Comparison of ENCODE assay signal across 8 cellular contexts in genomic region chr13:42040730-42041016, GRCh38. TPM values are rescaled to one million over a fixed set of nuclear protein-coding genes. Genes with fewer than 3 reads are reported as not detected.
DNase-seq lines count a peak whose midpoint lies in the region; FAIRE-seq and TF ChIP-seq lines count a peak whose summit lies in the region.

No MANE protein-coding gene starts in this region.

- H3K4me3 ChIP-seq in CD8-positive, alpha-beta memory T cell (ENCODE audit: low read length), result no peak overlapping the region
- H3K4me3 ChIP-seq in HL-60 (replicated peaks; ENCODE audit: insufficient read depth, low read length) (peak overlapping the region; percentile 69), colonic mucosa (peak overlapping the region; percentile 92), neuron (ENCODE audit: low read length) (peak overlapping the region; percentile 97)

- TF ChIP-seq POLR2A in GM12892 (IDR thresholded peaks at IDR 0.05; ENCODE audit: low read depth, low read length), result no peak
- no peak for TF ChIP-seq POLR2A in erythroblast (IDR thresholded peaks at IDR 0.05; ENCODE audit: low read length)

- H3K9me3 ChIP-seq in CD8-positive, alpha-beta memory T cell (ENCODE audit: low read length), result no peaks in the 10 kb centered on the region
- H3K9me3 ChIP-seq in colonic mucosa (no peaks in the 10 kb centered on the region), neuron (ENCODE audit: low read length) (no peaks in the 10 kb centered on the region)

- no peaks in the 10 kb centered on the region for H3K36me3 ChIP-seq in CD8-positive, alpha-beta memory T cell (ENCODE audit: insufficient read depth, low read length)
- H3K36me3 ChIP-seq in colonic mucosa (no peaks in the 10 kb centered on the region), neuron (ENCODE audit: insufficient read depth, low read length) (no peaks in the 10 kb centered on the region)

- CTCF ChIA-PET in CD8-positive, alpha-beta memory T cell (lab: Charles Lee), result no interaction called here

- peak overlapping the region; percentile 52 to 68 for H3K9ac ChIP-seq in colonic mucosa (ENCODE audit: low read depth in 2 of 2, low read length in 2 of 2)

- no peak for FAIRE-seq in GM12892 (lab: Jason Lieb, UNC)

- DNase-seq in CD8-positive, alpha-beta memory T cell, result no peak
- DNase-seq in HL-60 (ENCODE audit: low read depth in 1 of 2, low spot score in 1 of 2) (no peak), colonic mucosa (no peak), GM12892 (ENCODE audit: insufficient read length) (no peak), erythroblast (lab: John Stamatoyannopoulos, UW) (no peak), RPMI8226 (no peak), NCI-H2029 treated with DMSO at 0.1 percent for 48 hours (lab: John Stamatoyannopoulos, UW) (no peak)

- TF ChIP-seq CTCF in HL-60 (IDR thresholded peaks at IDR 0.05; ENCODE audit: insufficient read depth, low read length) (no peak), colonic mucosa (IDR thresholded peaks at IDR 0.05) (no peak)

- H3K9me3 Mint-ChIP-seq in CD8-positive, alpha-beta memory T cell, result peaks cover 0 to under 1% (median 0%) of the 10 kb centered on the region in 5 donors

- peaks cover 0 to 8% (median 0%) of the 10 kb centered on the region in 3 donors for H3K36me3 Mint-ChIP-seq in CD8-positive, alpha-beta memory T cell

- H2AFZ ChIP-seq in neuron (ENCODE audit: low read depth, low read length), result peak overlapping the region; percentile 96

- POLR2A ChIA-PET in CD8-positive, alpha-beta memory T cell (lab: Charles Lee), result no interaction called here

- no peaks in the 10 kb centered on the region for H3K27me3 Mint-ChIP-seq in CD8-positive, alpha-beta memory T cell

- H3K27ac Mint-ChIP-seq in CD8-positive, alpha-beta memory T cell, result no peak overlapping the region

- H3K4me1 Mint-ChIP-seq in CD8-positive, alpha-beta memory T cell, result peaks cover 16 to 21% (median 20%) of the 10 kb centered on the region in 3 donors

- intact Hi-C loops in colonic mucosa (cut with DNase I), result loop anchor here (5.0 kb wide), 1 partner anchor 78 kb away; the partner anchor contains the start of gene VWA8

- H3K27ac ChIP-seq in CD8-positive, alpha-beta memory T cell (ENCODE audit: low read depth, low read length), result no peak overlapping the region
- peak overlapping the region; percentile 44 for H3K27ac ChIP-seq in HL-60 (replicated peaks)
- peak overlapping the region; percentile 96 for H3K27ac ChIP-seq in colonic mucosa

- H3K27me3 ChIP-seq in CD8-positive, alpha-beta memory T cell (ENCODE audit: insufficient read depth, low read length, poor library complexity, severe bottlenecking), result no peaks in the 10 kb centered on the region
- peaks cover 2% of the 10 kb centered on the region for H3K27me3 ChIP-seq in HL-60 (ENCODE audit: insufficient read depth, poor library complexity, severe bottlenecking)
- no peaks in the 10 kb centered on the region for H3K27me3 ChIP-seq in colonic mucosa
- H3K27me3 ChIP-seq in neuron (ENCODE audit: insufficient read depth, low read length), result no peaks in the 10 kb centered on the region

- H3K4me1 ChIP-seq in CD8-positive, alpha-beta memory T cell (ENCODE audit: insufficient read depth, low read length), result peaks cover 12% of the 10 kb centered on the region
- H3K4me1 ChIP-seq in colonic mucosa, result no peaks in the 10 kb centered on the region
- H3K4me1 ChIP-seq in neuron (ENCODE audit: insufficient read depth, low read length), result peaks cover 12% of the 10 kb centered on the region

- H3K4me3 Mint-ChIP-seq in CD8-positive, alpha-beta memory T cell, result peak overlapping the region in 5 of 7 donors; percentile 79 to 95 (median 89)

RNA-seq across cellular contexts. Expression of gene DGKH, which starts 7.8 kb away (rescaled TPM):
- 10 to 100 TPM; 10.2 to 10.9 TPM for total RNA-seq in CD8-positive, alpha-beta memory T cell
- 2.5 TPM for polyA plus RNA-seq in CD8-positive, alpha-beta memory T cell
- 10 to 100 TPM; 15.5 to 17.9 TPM for total RNA-seq in colonic mucosa
- polyA plus RNA-seq in GM12892 (2012; ENCODE audit: missing spikeins), result 7.5 TPM
